In genomic region chr7:74569501-74570075, GRCh38 we compare ENCODE assay signal across 9 cellular contexts.
A peak's percentile ranks its signal among the peaks of the same experiment; 100 is the strongest.
DNase-seq lines count a peak whose midpoint lies in the region; ATAC-seq and TF ChIP-seq lines count a peak whose summit lies in the region.
"Had no signal": no experiment of that assay in that cellular context is flagged by ENCODE, and none has a peak within 500 bp of the region (broad histone marks: within the 10 kb centered on the region; RNA-seq: fewer than 3 reads in every experiment).

No MANE protein-coding gene starts in this region.

- peaks cover 40% of the 10 kb centered on the region for H3K4me1 Mint-ChIP-seq in T-helper 17 cell

- H3K27me3 Mint-ChIP-seq in T-helper 17 cell = no peaks in the 10 kb centered on the region

- H3K4me3 Mint-ChIP-seq in T-helper 17 cell = peak overlapping the region; percentile 88

- POLR2A ChIA-PET in OCI-LY7 (lab: Charles Lee) = no interaction called here

- H3K4me2 ChIP-seq in OCI-LY7 (ENCODE audit: low read length) = no peak overlapping the region

- intact Hi-C loops in OCI-LY7 (cut with micrococcal nuclease; ENCODE audit: unreplicated experiment) = no loop called here

- H3K9me3 ChIP-seq in T-helper 17 cell (ENCODE audit: control insufficient read depth, low read length, poor library complexity, severe bottlenecking) = no peaks in the 10 kb centered on the region
- no peaks in the 10 kb centered on the region for H3K9me3 ChIP-seq in OCI-LY7 (ENCODE audit: low read length)

- BruUV-seq in OCI-LY7 (replicated peaks; lab: Mats Ljungman, UMichigan) = no TSS peak

- H2AFZ ChIP-seq in OCI-LY7 (ENCODE audit: low read length) = no peak overlapping the region

- H3K36me3 ChIP-seq in H7 (replicated peaks; ENCODE audit: control insufficient read depth, insufficient read depth, low read length) (peaks cover 2% of the 10 kb centered on the region), OCI-LY7 (ENCODE audit: insufficient read depth, low read length) (no peaks in the 10 kb centered on the region)

- DNase-seq in H7 = peak; percentile 26
- peak in 2 of 3 donors; percentile 31 to 39 for DNase-seq in T-helper 17 cell
- peak; percentile 56 for DNase-seq in putamen (ENCODE audit: low spot score)
- DNase-seq in HT-29 (ENCODE audit: low spot score) = no peak
- DNase-seq in OCI-LY7 (ENCODE audit: low spot score) = no peak
- no peak for DNase-seq in NCI-H226
- DNase-seq: midbrain had no signal

- H3K4me1 ChIP-seq in OCI-LY7 (ENCODE audit: insufficient read depth, low read length, poor library complexity, severe bottlenecking) = peaks cover 11% of the 10 kb centered on the region

- no peaks in the 10 kb centered on the region for H4K20me1 ChIP-seq in OCI-LY7 (ENCODE audit: insufficient read depth, low read length)

- peak; percentile 83 for ATAC-seq in T-helper 17 cell
- ATAC-seq in HG02840 (IDR thresholded peaks at IDR 0.05; ENCODE audit: low FRiP score, unreplicated experiment) = no peak

- peak overlapping the region; percentile 98 for H3K27ac Mint-ChIP-seq in T-helper 17 cell

- H3K36me3 Mint-ChIP-seq in T-helper 17 cell (ENCODE audit: low read depth) = no peaks in the 10 kb centered on the region

- CTCF ChIA-PET in OCI-LY7 (lab: Charles Lee; ENCODE audit: unreplicated experiment) = interaction anchor here (0.8 kb wide), 1 partner anchor 169 kb away, joined by 3 read pairs; no protein-coding TSS in a partner anchor

- H3K4me3 ChIP-seq in H7 (ENCODE audit: insufficient read depth, low read depth, low read length) = no peak overlapping the region
- H3K4me3 ChIP-seq in OCI-LY7 (ENCODE audit: low read depth, low read length, poor library complexity, severe bottlenecking) = no peak overlapping the region

- H3K79me2 ChIP-seq in OCI-LY7 (ENCODE audit: insufficient read depth, low read depth, low read length) = no peaks in the 10 kb centered on the region

- H3K9me2 ChIP-seq in OCI-LY7 (ENCODE audit: insufficient read depth, low read length) = no peaks in the 10 kb centered on the region

- no peak for TF ChIP-seq CTCF in OCI-LY7 (conservative IDR thresholded peaks at IDR 0.05; ENCODE audit: low read length)

- H3K27ac ChIP-seq in angular gyrus (ENCODE audit: low read depth, low read length) (peak overlapping the region; percentile 37), OCI-LY7 (ENCODE audit: low read depth, low read length, poor library complexity, severe bottlenecking) (no peak overlapping the region)

- no peaks in the 10 kb centered on the region for H3K27me3 ChIP-seq in H7 (ENCODE audit: control insufficient read depth, insufficient read depth, low read length)

Comparison
In these comparisons a context has a peak if more than half of its experiments do, and no peak if none do; other contexts are left out.
1. DNase-seq: peak in H7 (single experiment), T-helper 17 cell (2 of 3) and putamen (single experiment); none in HT-29 (single experiment), OCI-LY7 (single experiment) and NCI-H226 (single experiment).